ENCODE assay signal across 8 cellular contexts in genomic region chr7:44460325-44460724, GRCh38. TPM values are rescaled to one million over a fixed set of nuclear protein-coding genes. Genes with fewer than 3 reads are reported as not detected.
A peak's percentile ranks its signal among the peaks of the same experiment; 100 is the strongest.
DNase-seq lines count a peak whose midpoint lies in the region; ATAC-seq and TF ChIP-seq lines count a peak whose summit lies in the region.

No MANE protein-coding gene starts in this region.

- peaks cover 55% of the 10 kb centered on the region for H3K4me1 Mint-ChIP-seq in T-helper 17 cell
- H3K4me1 Mint-ChIP-seq in memory B cell = peaks cover 29% of the 10 kb centered on the region
- H3K4me1 Mint-ChIP-seq in WTC11 = peaks cover 4% of the 10 kb centered on the region; the same call in 1 of the 2 replicates
- no peaks in the 10 kb centered on the region for H3K4me1 Mint-ChIP-seq in endodermal cell

- H3K27ac Mint-ChIP-seq in T-helper 17 cell (peak overlapping the region; percentile 82), memory B cell (no peak overlapping the region), WTC11 (no peak overlapping the region), endodermal cell (no peak overlapping the region)

- H3K4me3 ChIP-seq in H7 (ENCODE audit: insufficient read depth, low read depth, low read length) (no peak overlapping the region), endodermal cell (ENCODE audit: low read length) (no peak overlapping the region)

- H3K9me3 ChIP-seq in T-helper 17 cell (ENCODE audit: control insufficient read depth, low read length, poor library complexity, severe bottlenecking) (no peaks in the 10 kb centered on the region), endodermal cell (ENCODE audit: control insufficient read depth, low read length) (no peaks in the 10 kb centered on the region)

- H3K9me3 Mint-ChIP-seq in memory B cell (no peaks in the 10 kb centered on the region), WTC11 (no peaks in the 10 kb centered on the region), endodermal cell (no peaks in the 10 kb centered on the region)

- no peak overlapping the region for H3K27ac ChIP-seq in endodermal cell (ENCODE audit: low read depth, low read length)

- WGBS in endodermal cell (ENCODE audit: insufficient coverage in 1 of 2, insufficient read length in 1 of 2), 2 experiments = 94 to 100% methylated on average over 1 to 2 of the region's 3 CpGs

- ATAC-seq in HG03060 (IDR thresholded peaks at IDR 0.05; ENCODE audit: low read depth, unreplicated experiment) (peak; percentile 97), T-helper 17 cell (peak; percentile 99), memory B cell (ENCODE audit: low read depth) (peak; percentile 100), WTC11 (no peak)

- no peaks in the 10 kb centered on the region for H3K4me1 ChIP-seq in endodermal cell (ENCODE audit: control insufficient read depth, insufficient read depth, low read length)

- H3K36me3 Mint-ChIP-seq in T-helper 17 cell (ENCODE audit: low read depth) (peaks cover 2% of the 10 kb centered on the region), memory B cell (peaks cover 24% of the 10 kb centered on the region), WTC11 (peaks cover 5% of the 10 kb centered on the region; the same call in 1 of the 2 replicates), endodermal cell (ENCODE audit: low read depth) (peaks cover 24% of the 10 kb centered on the region)

- POLR2A ChIA-PET in WTC11 (lab: Charles Lee) = no interaction called here

- no peaks in the 10 kb centered on the region for H3K27me3 ChIP-seq in H7 (ENCODE audit: control insufficient read depth, insufficient read depth, low read length)
- H3K27me3 ChIP-seq in endodermal cell (ENCODE audit: control insufficient read depth, insufficient read depth, low read length, poor library complexity, severe bottlenecking) = no peaks in the 10 kb centered on the region

- H3K27me3 Mint-ChIP-seq in T-helper 17 cell = no peaks in the 10 kb centered on the region
- H3K27me3 Mint-ChIP-seq in memory B cell = no peaks in the 10 kb centered on the region
- no peaks in the 10 kb centered on the region for H3K27me3 Mint-ChIP-seq in WTC11 (ENCODE audit: low read depth)
- no peaks in the 10 kb centered on the region for H3K27me3 Mint-ChIP-seq in endodermal cell (ENCODE audit: insufficient read depth)

- CTCF ChIA-PET in WTC11 (lab: Charles Lee) = interaction anchor here (0.8 kb wide), 1 partner anchor 111 kb away, joined by 3 read pairs; no protein-coding TSS in a partner anchor

- no peak overlapping the region for H3K9ac ChIP-seq in endodermal cell (ENCODE audit: extremely low read depth, low read length, poor library complexity, severe bottlenecking)

- peak; percentile 46 for DNase-seq in activated naive CD4-positive, alpha-beta T cell treated with Interleukin-2 at 50 U/mL for 16 hours
- DNase-seq in activated naive CD4-positive, alpha-beta T cell treated with anti-CD3 and anti-CD28 coated beads, Interleukin-2, amount 50 U/mL, for 16 hours = no peak
- peak in 2 of 3 donors; percentile 15 to 41 for DNase-seq in T-helper 17 cell
- DNase-seq in memory B cell (ENCODE audit: low spot score in 2 of 2) = peak in 1 of 2 donors; percentile 32
- DNase-seq in H7 = no peak
- no peak for DNase-seq in WTC11 (ENCODE audit: low spot score)
- DNase-seq in endodermal cell = no peak

- peak overlapping the region; percentile 71 for H3K4me3 Mint-ChIP-seq in T-helper 17 cell
- peak overlapping the region; percentile 61 for H3K4me3 Mint-ChIP-seq in memory B cell
- H3K4me3 Mint-ChIP-seq in WTC11 = no peak overlapping the region
- no peak overlapping the region for H3K4me3 Mint-ChIP-seq in endodermal cell

- H3K36me3 ChIP-seq in H7 (replicated peaks; ENCODE audit: control insufficient read depth, insufficient read depth, low read length) = peaks cover 3% of the 10 kb centered on the region; the same call in 1 of the 2 replicates
- H3K36me3 ChIP-seq in endodermal cell (ENCODE audit: control insufficient read depth, insufficient read depth, low read length) = peaks cover 55% of the 10 kb centered on the region

- TF ChIP-seq CTCF in WTC11 (IDR thresholded peaks at IDR 0.05) = no peak
- TF ChIP-seq CTCF in endodermal cell (conservative IDR thresholded peaks at IDR 0.05) = no peak

TF ChIP-seq in WTC11, 78 proteins besides CTCF, POLR2A, EP300 and RAD21:
- TF ChIP-seq NR2C2 (CRISPR knock-in tag; IDR thresholded peaks at IDR 0.05) (no peak), NR1H2 (CRISPR knock-in tag; IDR thresholded peaks at IDR 0.05) (no peak), CREM (CRISPR knock-in tag; IDR thresholded peaks at IDR 0.05) (no peak), ZNF263 (CRISPR knock-in tag; IDR thresholded peaks at IDR 0.05; ENCODE audit: low read depth) (no peak), ZNF425 (CRISPR knock-in tag; conservative IDR thresholded peaks at IDR 0.05) (no peak), ZBTB43 (CRISPR knock-in tag; IDR thresholded peaks at IDR 0.05) (no peak), OVOL2 (CRISPR knock-in tag; IDR thresholded peaks at IDR 0.05; ENCODE audit: borderline replicate concordance) (no peak)

RNA-seq across cellular contexts. Expression of gene NUDCD3, which starts 30.1 kb away (rescaled TPM):
- 10 to 100 TPM; 61.4 to 69.2 TPM for total RNA-seq in T-helper 17 cell
- 68.1 and 79.4 TPM in 2 replicates for total RNA-seq in H7 (2014; rRNA removed; shearing (Covaris generic))
- total RNA-seq in WTC11 (2021) = 71.8 to 83.9 TPM (median 82.7 TPM) in 3 replicates
- total RNA-seq in endodermal cell = 100 to 1,000 TPM in 1 of 2 donors, 10 to 100 TPM in 1; 80.8 to 116 TPM
- polyA plus RNA-seq in endodermal cell (2013, experiment 1 of 2) = 50.3 TPM
- polyA plus RNA-seq in endodermal cell (2013, experiment 2 of 2) = 51.5 TPM

Comparison
In these comparisons a context has a peak if more than half of its experiments do, and no peak if none do; other contexts are left out.
1. DNase-seq: peak in activated naive CD4-positive, alpha-beta T cell treated with Interleukin-2 at 50 U/mL for 16 hours (single experiment) and T-helper 17 cell (2 of 3); none in activated naive CD4-positive, alpha-beta T cell treated with anti-CD3 and anti-CD28 coated beads, Interleukin-2, amount 50 U/mL, for 16 hours (single experiment), H7 (single experiment), WTC11 (single experiment) and endodermal cell (single experiment).
2. H3K4me3 Mint-ChIP-seq: peak in T-helper 17 cell (single experiment) and memory B cell (single experiment); none in WTC11 (single experiment) and endodermal cell (single experiment).